ENCODE assay signal across 8 cellular contexts in the genomic region with DNA sequence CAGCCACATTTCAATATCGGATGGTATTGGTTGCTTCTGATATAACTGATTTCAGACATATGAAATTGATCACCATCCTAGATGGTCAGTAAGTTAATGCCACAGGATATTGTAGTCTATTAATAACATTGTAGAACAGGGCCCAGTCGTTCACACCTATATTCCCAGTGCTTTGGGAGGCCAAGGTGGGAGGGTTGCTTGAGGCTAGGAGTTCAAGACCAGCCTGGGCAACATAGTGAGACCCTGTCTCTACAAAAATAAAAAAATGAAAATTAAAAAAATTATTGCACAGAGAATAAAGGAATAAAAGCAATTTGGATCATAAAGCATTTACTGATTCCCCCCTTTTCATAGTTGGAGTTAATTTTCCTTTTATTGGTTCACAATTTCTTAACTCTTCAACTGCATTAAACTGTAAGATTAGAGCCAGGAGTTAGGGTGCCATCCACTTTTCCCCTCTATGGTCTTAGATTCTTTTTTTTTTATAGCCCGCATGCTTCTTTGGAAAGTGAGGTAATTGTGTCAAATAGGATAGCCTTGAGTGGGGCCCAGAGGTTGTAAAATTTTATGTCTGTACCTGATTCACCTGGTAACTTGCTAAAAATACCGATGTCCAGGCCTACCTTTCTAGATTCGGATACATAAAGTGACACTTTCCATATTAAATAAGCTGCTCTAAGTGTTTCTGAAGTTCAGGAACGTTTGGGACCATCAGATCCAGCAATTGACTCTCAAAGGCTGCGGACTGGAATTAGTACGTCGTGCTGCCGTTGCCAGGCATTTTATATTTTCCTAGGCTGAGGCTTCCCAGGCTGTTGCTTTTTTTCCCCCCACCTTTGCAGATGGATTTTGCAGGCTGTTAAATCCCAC. TPM values are rescaled to one million over a fixed set of nuclear protein-coding genes. Genes with fewer than 3 reads are reported as not detected.
DNase-seq lines count a peak whose midpoint lies in the region; ATAC-seq and TF ChIP-seq lines count a peak whose summit lies in the region.

No MANE protein-coding gene starts in this region.

- ATAC-seq in heart left ventricle: no peak
- no peak for ATAC-seq in lower lobe of right lung
- no peak for ATAC-seq in upper lobe of right lung
- ATAC-seq in HG03196 (IDR thresholded peaks at IDR 0.05; ENCODE audit: unreplicated experiment): no peak

- H3K36me3 ChIP-seq in heart left ventricle (no peaks in the 10 kb centered on the region), lower lobe of right lung (no peaks in the 10 kb centered on the region), upper lobe of right lung (no peaks in the 10 kb centered on the region)

- no peak for TF ChIP-seq POLR2A in heart left ventricle (IDR thresholded peaks at IDR 0.05)

- WGBS in heart left ventricle, 4 donors: 23 to 27% (median 25%) methylated on average over 10 of the region's 10 CpGs

- H3K4me1 ChIP-seq in heart left ventricle (peaks cover 0 to 27% (median 11%) of the 10 kb centered on the region in 12 donors), lower lobe of right lung (peaks cover 22% of the 10 kb centered on the region), upper lobe of right lung (peaks cover 23% of the 10 kb centered on the region)

- H3K27me3 ChIP-seq in heart left ventricle (no peaks in the 10 kb centered on the region), lower lobe of right lung (ENCODE audit: low read depth) (no peaks in the 10 kb centered on the region), upper lobe of right lung (no peaks in the 10 kb centered on the region)

- H3K27ac ChIP-seq in heart left ventricle (peak overlapping the region; percentile 11 to 90 (median 82)), lower lobe of right lung (peak overlapping the region; percentile 89), upper lobe of right lung (peak overlapping the region; percentile 89)

- DNase-seq in heart left ventricle: no peak
- DNase-seq in cardiac septum (ENCODE audit: low spot score): no peak
- DNase-seq in astrocyte of the cerebellum (ENCODE audit: low read depth): no peak
- no peak for DNase-seq in lower lobe of right lung
- DNase-seq in upper lobe of right lung: no peak
- no peak for DNase-seq in putamen (ENCODE audit: low spot score)
- DNase-seq in EL: no peak

- H3K4me3 ChIP-seq in heart left ventricle (peak overlapping the region; percentile 45 to 96 (median 73)), astrocyte of the cerebellum (ENCODE audit: low read depth, low read length) (peak overlapping the region; percentile 59), lower lobe of right lung (peak overlapping the region; percentile 71), upper lobe of right lung (peak overlapping the region; percentile 79)

- in situ Hi-C loops in astrocyte of the cerebellum (cut with HindIII; ENCODE audit: low sequenced_read_pairs): no loop called here

- intact Hi-C loops in heart left ventricle (cut with DNase I): loop anchor here in 1 of 10 donors (1.0 kb wide), 1 partner anchor 24 kb away; a partner anchor contains a TSS
- intact Hi-C loops in cardiac septum (cut with DNase I): loop anchor here (2.0 kb wide), 1 partner anchor 25 kb away; a partner anchor contains a TSS
- intact Hi-C loops in lower lobe of right lung (cut with DNase I): no loop called here
- intact Hi-C loops in upper lobe of right lung (cut with DNase I): no loop called here

- H3K9me3 ChIP-seq in heart left ventricle: no peaks in the 10 kb centered on the region
- no peaks in the 10 kb centered on the region for H3K9me3 ChIP-seq in lower lobe of right lung
- H3K9me3 ChIP-seq in upper lobe of right lung: no peaks in the 10 kb centered on the region

- TF ChIP-seq CTCF in heart left ventricle (IDR thresholded peaks at IDR 0.05) (no peak), astrocyte of the cerebellum (IDR thresholded peaks at IDR 0.05; ENCODE audit: low read depth, low read length, missing control alignments) (no peak), lower lobe of right lung (IDR thresholded peaks at IDR 0.05) (no peak), upper lobe of right lung (IDR thresholded peaks at IDR 0.05) (no peak)

RNA-seq across cellular contexts. Expression of a gene that starts 24.7 kb away (rescaled TPM):
- total RNA-seq in heart left ventricle: 10 to 100 TPM; 22.7 to 46.2 (median 39.8) TPM
- 10 to 100 TPM; 20.8 to 55.5 TPM for polyA plus RNA-seq in heart left ventricle
- total RNA-seq in cardiac septum: 28.0 TPM
- total RNA-seq in lower lobe of right lung: 40.2 TPM
- total RNA-seq in upper lobe of right lung: 53.0 TPM

RNA-seq across cellular contexts. Expression of a gene that starts 25.1 kb away (rescaled TPM):
- total RNA-seq in heart left ventricle (10 to 100 TPM; 23.2 to 37.0 (median 30.5) TPM), cardiac septum (30.8 TPM), lower lobe of right lung (33.7 TPM), upper lobe of right lung (33.1 TPM)
- 10 to 100 TPM in 1 of 2 donors, 1 to 10 TPM in 1; 7.8 to 33.4 TPM for polyA plus RNA-seq in heart left ventricle
